Comparison of ENCODE assay signal across 17 cellular contexts in the genomic region with DNA sequence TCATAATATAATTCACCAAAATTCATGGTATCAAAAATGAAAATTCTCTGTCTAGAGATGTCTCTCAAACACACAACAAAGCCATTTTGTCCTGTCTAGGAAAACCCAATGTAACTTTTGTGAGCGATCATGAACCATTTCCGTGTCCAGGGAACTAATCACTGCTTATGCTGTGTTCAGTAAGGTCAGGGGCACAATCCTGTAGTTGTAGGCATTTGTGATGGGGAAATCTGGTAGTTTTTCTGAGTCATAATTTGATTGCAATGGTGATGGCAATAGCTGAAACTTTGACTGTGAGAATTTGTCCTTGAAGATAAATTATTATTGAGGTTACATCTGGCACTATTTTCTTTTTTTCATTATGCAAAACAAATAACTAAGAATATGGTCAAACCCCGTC. TPM values are rescaled to one million over a fixed set of nuclear protein-coding genes. Genes with fewer than 3 reads are reported as not detected.
DNase-seq lines count a peak whose midpoint lies in the region; ATAC-seq and TF ChIP-seq lines count a peak whose summit lies in the region.
"Had no signal": no experiment of that assay in that cellular context is flagged by ENCODE, and none has a peak within 500 bp of the region (broad histone marks: within the 10 kb centered on the region; RNA-seq: fewer than 3 reads in every experiment).

No MANE protein-coding gene starts in this region.

- intact Hi-C loops in adrenal gland (cut with DNase I) (no loop called here), thyroid gland (cut with DNase I) (no loop called here)

- 45 to 52% (median 50%) methylated on average over 3 of the region's 3 CpGs for WGBS in adrenal gland, 4 donors
- WGBS in thyroid gland, 2 donors = 90 to 94% methylated on average over 3 of the region's 3 CpGs

- TF ChIP-seq CTCF in adrenal gland (IDR thresholded peaks at IDR 0.05) (no peak), thyroid gland (IDR thresholded peaks at IDR 0.05) (no peak), foreskin fibroblast (IDR thresholded peaks at IDR 0.05; ENCODE audit: low read depth, low read length) (no peak)

- H3K4me1 ChIP-seq in adrenal gland (replicated peaks in 1 of 2) (peaks cover 0 to 9% of the 10 kb centered on the region in 2 donors), thyroid gland (no peaks in the 10 kb centered on the region)
- H3K4me1 ChIP-seq: A549, HAP-1, SJSA1 had no signal

- H3K36me3 ChIP-seq in adrenal gland (replicated peaks in 1 of 2) = no peaks in the 10 kb centered on the region
- no peaks in the 10 kb centered on the region for H3K36me3 ChIP-seq in thyroid gland
- H3K36me3 ChIP-seq: HAP-1, SJSA1 had no signal

- ATAC-seq in GM18868 (IDR thresholded peaks at IDR 0.05; ENCODE audit: unreplicated experiment) (peak; percentile 56), GM19467 (IDR thresholded peaks at IDR 0.05; ENCODE audit: unreplicated experiment) (no peak)
- ATAC-seq: A549, Panc1 had no signal

- H3K27me3 ChIP-seq in adrenal gland = no peaks in the 10 kb centered on the region
- no peaks in the 10 kb centered on the region for H3K27me3 ChIP-seq in thyroid gland
- H3K27me3 ChIP-seq: SJSA1 had no signal

- TF ChIP-seq POLR2A in adrenal gland (IDR thresholded peaks at IDR 0.05) (no peak), thyroid gland (IDR thresholded peaks at IDR 0.05) (no peak)

- DNase-seq in adrenal gland (peak in 4 of 7 donors; percentile 37 to 67 (median 54)), fibroblast of gingiva (ENCODE audit: low read depth) (peak; percentile 17), skeletal muscle cell (ENCODE audit: low read depth) (peak; percentile 30), thyroid gland (no peak), foreskin fibroblast (no peak)
- DNase-seq: DMS79 treated with DMSO at 0.1 percent for 48 hours, NCI-H1092 treated with DMSO at 0.1 percent for 48 hours, NCI-H146, NCI-H2029 treated with DMSO at 0.1 percent for 48 hours, NCI-H2171 treated with DMSO at 0.1 percent for 48 hours had no signal

- H3K9me3 ChIP-seq in adrenal gland (replicated peaks in 1 of 3) (no peaks in the 10 kb centered on the region), thyroid gland (no peaks in the 10 kb centered on the region)
- H3K9me3 ChIP-seq: A549, HAP-1 had no signal

- H3K4me3 ChIP-seq in adrenal gland = no peak overlapping the region
- H3K4me3 ChIP-seq in skeletal muscle cell (ENCODE audit: low read depth, low read length) = no peak overlapping the region
- no peak overlapping the region for H3K4me3 ChIP-seq in thyroid gland (replicated peaks in 1 of 3)
- H3K4me3 ChIP-seq in foreskin fibroblast (ENCODE audit: low read depth in 1 of 2, low read length in 2 of 2) = no peak overlapping the region
- H3K4me3 ChIP-seq: A549, HAP-1, SJSA1 had no signal

- peak overlapping the region in 1 of 5 donors; percentile 7 for H3K27ac ChIP-seq in adrenal gland
- no peak overlapping the region for H3K27ac ChIP-seq in thyroid gland
- H3K27ac ChIP-seq: A549, C4-2B, SJSA1 had no signal

RNA-seq across cellular contexts. Expression of a gene that starts 21.0 kb away (rescaled TPM):
- total RNA-seq in adrenal gland (10 to 100 TPM; 26.5 to 62.1 (median 37.9) TPM), thyroid gland (100 to 1,000 TPM in 1 of 4 donors, 10 to 100 TPM in 3; 67.3 to 210 (median 82.0) TPM)
- polyA plus RNA-seq in adrenal gland = 100 to 1,000 TPM in 1 of 3 donors, 10 to 100 TPM in 1, 1 to 10 TPM in 1; 7.3 to 116 (median 12.7) TPM

Comparison
In these comparisons a context has a peak if more than half of its experiments do, and no peak if none do; other contexts are left out.
1. DNase-seq: peak in adrenal gland (4 of 7), fibroblast of gingiva (single experiment) and skeletal muscle cell (single experiment); none in thyroid gland (0 of 2) and foreskin fibroblast (0 of 2).